ENCODE assay signal across 19 cellular contexts in genomic region chr6:89640804-89641203, GRCh38. TPM values are rescaled to one million over a fixed set of nuclear protein-coding genes. Genes with fewer than 3 reads are reported as not detected.
DNase-seq lines count a peak whose midpoint lies in the region; ATAC-seq and TF ChIP-seq lines count a peak whose summit lies in the region.
"Had no signal": no experiment of that assay in that cellular context is flagged by ENCODE, and none has a peak within 500 bp of the region (broad histone marks: within the 10 kb centered on the region; RNA-seq: fewer than 3 reads in every experiment).

No MANE protein-coding gene starts in this region.

- 81% methylated on average over 4 of the region's 4 CpGs for WGBS in smooth muscle cell (ENCODE audit: low lambda C conversion rate)
- 88 to 98% (median 92%) methylated on average over 4 of the region's 4 CpGs for WGBS in spleen, 5 donors

- H3K79me2 ChIP-seq in smooth muscle cell (ENCODE audit: low read depth), result peaks cover 7% of the 10 kb centered on the region

- TF ChIP-seq CTCF in smooth muscle cell (IDR thresholded peaks at IDR 0.05; ENCODE audit: borderline replicate concordance, insufficient read depth, poor library complexity, severe bottlenecking) (no peak), spleen (IDR thresholded peaks at IDR 0.05 in 8 of 11, conservative IDR thresholded peaks at IDR 0.05 in 3 of 11) (no peak)

- intact Hi-C loops in spleen (cut with DNase I; ENCODE audit: low total_unique reads), result no loop called here

- H3F3A ChIP-seq in smooth muscle cell (ENCODE audit: low read depth), result no peaks in the 10 kb centered on the region

- peaks cover 35% of the 10 kb centered on the region for H3K4me1 Mint-ChIP-seq in activated T-cell treated with anti-CD3 and anti-CD28 coated beads, Interleukin-2, amount 50 U/mL, for 72 hours (ENCODE audit: low read depth)
- peaks cover 22% of the 10 kb centered on the region for H3K4me1 Mint-ChIP-seq in activated T-helper 17 cell treated with anti-CD3 and anti-CD28 coated beads, Interleukin-2, amount 50 U/mL, for 72 hours

- no peak overlapping the region for H3K4me2 ChIP-seq in smooth muscle cell
- H3K4me2 ChIP-seq: A549 had no signal

- H3K27me3 ChIP-seq in smooth muscle cell (ENCODE audit: low read depth) (no peaks in the 10 kb centered on the region), spleen (replicated peaks in 1 of 7) (no peaks in the 10 kb centered on the region)
- H3K27me3 ChIP-seq: esophagus muscularis mucosa, neutrophil had no signal

- H3K4me1 ChIP-seq in smooth muscle cell (ENCODE audit: low read depth) (peaks cover 15% of the 10 kb centered on the region), spleen (peaks cover 12 to 32% (median 20%) of the 10 kb centered on the region in 6 donors)

- peaks cover 6 to 10% of the 10 kb centered on the region in 2 donors for H3K36me3 Mint-ChIP-seq in activated T-cell treated with anti-CD3 and anti-CD28 coated beads, Interleukin-2, amount 50 U/mL, for 72 hours (ENCODE audit: insufficient read depth in 2 of 2)
- peaks cover 75% of the 10 kb centered on the region for H3K36me3 Mint-ChIP-seq in activated T-helper 17 cell treated with anti-CD3 and anti-CD28 coated beads, Interleukin-2, amount 50 U/mL, for 72 hours (ENCODE audit: low read depth)

- H3K36me3 ChIP-seq in smooth muscle cell (ENCODE audit: low read depth) (peaks cover 7% of the 10 kb centered on the region), spleen (peaks cover 0 to 51% (median 26%) of the 10 kb centered on the region in 6 donors)

- H3K4me3 ChIP-seq in smooth muscle cell (no peak overlapping the region), spleen (no peak overlapping the region)
- H3K4me3 ChIP-seq: A549, esophagus muscularis mucosa had no signal

- TF ChIP-seq POLR2A in spleen (IDR thresholded peaks at IDR 0.05), result no peak

- H3K27me3 Mint-ChIP-seq in activated T-cell treated with anti-CD3 and anti-CD28 coated beads, Interleukin-2, amount 50 U/mL, for 72 hours (ENCODE audit: low read depth), result no peaks in the 10 kb centered on the region
- H3K27me3 Mint-ChIP-seq in activated T-helper 17 cell treated with anti-CD3 and anti-CD28 coated beads, Interleukin-2, amount 50 U/mL, for 72 hours, result no peaks in the 10 kb centered on the region
- H3K27me3 Mint-ChIP-seq: activated naive CD8-positive, alpha-beta T cell treated with anti-CD3 and anti-CD28 coated beads, Interleukin-2, amount 10 ng/mL, durations not matched to agents 7 days and 5 days had no signal

- no peaks in the 10 kb centered on the region for H3K9me3 Mint-ChIP-seq in activated T-cell treated with anti-CD3 and anti-CD28 coated beads, Interleukin-2, amount 50 U/mL, for 72 hours
- H3K9me3 Mint-ChIP-seq in activated T-helper 17 cell treated with anti-CD3 and anti-CD28 coated beads, Interleukin-2, amount 50 U/mL, for 72 hours, result no peaks in the 10 kb centered on the region
- H3K9me3 Mint-ChIP-seq: activated naive CD8-positive, alpha-beta T cell treated with anti-CD3 and anti-CD28 coated beads, Interleukin-2, amount 10 ng/mL, durations not matched to agents 7 days and 5 days had no signal

- H3K27ac Mint-ChIP-seq in activated T-cell treated with anti-CD3 and anti-CD28 coated beads, Interleukin-2, amount 50 U/mL, for 72 hours, result peak overlapping the region; percentile 4
- peak overlapping the region; percentile 4 for H3K27ac Mint-ChIP-seq in activated T-helper 17 cell treated with anti-CD3 and anti-CD28 coated beads, Interleukin-2, amount 50 U/mL, for 72 hours
- H3K27ac Mint-ChIP-seq: activated naive CD8-positive, alpha-beta T cell treated with anti-CD3 and anti-CD28 coated beads, Interleukin-2, amount 10 ng/mL, durations not matched to agents 7 days and 5 days had no signal

- no peak overlapping the region for H3K9ac ChIP-seq in smooth muscle cell (ENCODE audit: low read depth)

- H2AFZ ChIP-seq in smooth muscle cell (ENCODE audit: low read depth), result no peak overlapping the region

- no peak for DNase-seq in activated T-cell treated with anti-CD3 and anti-CD28 coated beads, Interleukin-2, amount 50 U/mL, for 72 hours
- no peak for DNase-seq in activated T-cell treated with anti-CD3 and anti-CD28 coated beads for 4 hours
- peak; percentile 53 for DNase-seq in glomerular visceral epithelial cell (ENCODE audit: extremely low spot score)
- DNase-seq in smooth muscle cell (lab: John Stamatoyannopoulos, UW; ENCODE audit: unreplicated experiment), result no peak
- DNase-seq in spleen, result no peak
- DNase-seq in DMS79 treated with DMSO at 0.1 percent for 48 hours (lab: John Stamatoyannopoulos, UW), result no peak
- DNase-seq in stimulated activated CD4-positive, alpha-beta T cell treated with anti-CD3 and anti-CD28 coated beads, Interleukin-4, amount 100 ng/mL, for 1 hour, result no peak
- DNase-seq: activated CD4-positive, CD25-positive, alpha-beta regulatory T cell treated with anti-CD3 and anti-CD28 coated beads, Interleukin-2, amount 50 U/mL, for 72 hours; activated CD8-positive, alpha-beta memory T cell treated with anti-CD3 and anti-CD28 coated beads, Interleukin-2, amount 50 U/mL, for 4 hours; activated naive CD8-positive, alpha-beta T cell treated with anti-CD3 and anti-CD28 coated beads, Interleukin-2, amount 10 ng/mL, durations not matched to agents 7 days and 5 days; cortex of kidney; KBM-7; NCI-H510A; stimulated activated naive CD4-positive, alpha-beta T cell; SW 1271 had no signal

- no peaks in the 10 kb centered on the region for H3K9me3 ChIP-seq in smooth muscle cell (replicated peaks; ENCODE audit: low read depth)
- no peaks in the 10 kb centered on the region for H3K9me3 ChIP-seq in spleen
- H3K9me3 ChIP-seq: A549, esophagus muscularis mucosa, neutrophil had no signal

- H4K20me1 ChIP-seq in smooth muscle cell (ENCODE audit: low read depth), result no peaks in the 10 kb centered on the region

- H3K4me3 Mint-ChIP-seq in activated T-cell treated with anti-CD3 and anti-CD28 coated beads, Interleukin-2, amount 50 U/mL, for 72 hours, result no peak overlapping the region
- H3K4me3 Mint-ChIP-seq in activated T-helper 17 cell treated with anti-CD3 and anti-CD28 coated beads, Interleukin-2, amount 50 U/mL, for 72 hours, result no peak overlapping the region
- H3K4me3 Mint-ChIP-seq: activated naive CD8-positive, alpha-beta T cell treated with anti-CD3 and anti-CD28 coated beads, Interleukin-2, amount 10 ng/mL, durations not matched to agents 7 days and 5 days had no signal

- no peak for ATAC-seq in activated T-cell treated with anti-CD3 and anti-CD28 coated beads, Interleukin-2, amount 50 U/mL, for 72 hours (replicated peaks in 1 of 2)
- no peak for ATAC-seq in activated T-helper 17 cell treated with anti-CD3 and anti-CD28 coated beads, Interleukin-2, amount 50 U/mL, for 72 hours (replicated peaks)
- ATAC-seq: A549 had no signal

- H3K27ac ChIP-seq in smooth muscle cell (ENCODE audit: low read depth), result peak overlapping the region; percentile 51
- no peak overlapping the region for H3K27ac ChIP-seq in spleen
- H3K27ac ChIP-seq: A549, esophagus muscularis mucosa, neutrophil had no signal

RNA-seq across cellular contexts. Expression of gene LYRM2, which starts 2.3 kb away (rescaled TPM):
- 10 to 100 TPM; 17.9 to 18.4 TPM for total RNA-seq in activated T-cell treated with anti-CD3 and anti-CD28 coated beads, Interleukin-2, amount 50 U/mL, for 72 hours
- 10 to 100 TPM; 22.5 to 30.7 TPM for total RNA-seq in activated T-helper 17 cell treated with anti-CD3 and anti-CD28 coated beads, Interleukin-2, amount 50 U/mL, for 72 hours
- total RNA-seq in smooth muscle cell (17.9 and 21.9 TPM in 2 replicates), spleen (10 to 100 TPM; 21.6 to 31.8 (median 25.5) TPM)
- polyA plus RNA-seq in smooth muscle cell (35.5 and 37.0 TPM in 2 replicates), spleen (10 to 100 TPM; 12.7 to 21.3 (median 15.8) TPM)
